ENCODE assay signal across 22 cellular contexts in genomic region chr1:33548319-33548718, GRCh38.
"Had no signal": no experiment of that assay in that cellular context is flagged by ENCODE, and none has a peak within 500 bp of the region (broad histone marks: within the 10 kb centered on the region; RNA-seq: fewer than 3 reads in every experiment).

No MANE protein-coding gene starts in this region.

- H3K4me2 ChIP-seq: SK-N-SH had no signal

- H3K27me3 ChIP-seq: adrenal gland, MG63 had no signal

- H3K27ac ChIP-seq: adrenal gland, SJCRH30 had no signal

- DNase-seq: activated CD4-positive, alpha-beta T cell treated with anti-CD3 and anti-CD28 coated beads for 4 hours; activated CD8-positive, alpha-beta memory T cell treated with anti-CD3 and anti-CD28 coated beads, Interleukin-2, amount 50 U/mL, for 48 hours; activated CD8-positive, alpha-beta T cell treated with anti-CD3 and anti-CD28 coated beads for 36 hours; activated naive CD4-positive, alpha-beta T cell treated with anti-CD3 and anti-CD28 coated beads, Interleukin-2, amount 50 U/mL, for 16 hours; activated naive CD8-positive, alpha-beta T cell treated with anti-CD3 and anti-CD28 coated beads, Interleukin-2, amount 10 ng/mL, durations not matched to agents 7 days and 5 days; activated T-cell treated with anti-CD3 and anti-CD28 coated beads, Interleukin-2, amount 50 U/mL, for 1 hour; adrenal gland; anterior cingulate cortex; cerebellar nuclear complex; MG63; NCI-H1092 treated with DMSO at 0.1 percent for 48 hours; NCI-H1436; NCI-H1694 treated with DMSO at 0.1 percent for 48 hours; NCI-H2029 treated with DMSO at 0.1 percent for 48 hours; NCI-H345; NCI-H510A; NCI-H526 treated with DMSO at 0.1 percent for 48 hours; NK-92 treated with Interleukin-12 subunit alpha and Interleukin-12 subunit beta, amount 100 ng/mL, for 24 hours; RPMI8226; SJCRH30; T-helper 1 cell had no signal

- H3K4me3 ChIP-seq: adrenal gland, MG63, SJCRH30 had no signal

- H3K4me1 ChIP-seq: adrenal gland, SJCRH30 had no signal

- H3K9ac ChIP-seq: SK-N-SH had no signal

- H3K9me3 ChIP-seq: adrenal gland, MG63, SJCRH30, SK-N-SH had no signal

- H3K36me3 ChIP-seq: adrenal gland, MG63, SJCRH30 had no signal
